Comparison of ENCODE assay signal across 21 cellular contexts in genomic region chr9:1775230-1775629, GRCh38.
DNase-seq lines count a peak whose midpoint lies in the region; ATAC-seq and TF ChIP-seq lines count a peak whose summit lies in the region.
"Had no signal": no experiment of that assay in that cellular context is flagged by ENCODE, and none has a peak within 500 bp of the region (broad histone marks: within the 10 kb centered on the region; RNA-seq: fewer than 3 reads in every experiment).

No MANE protein-coding gene starts in this region.

- no peak overlapping the region for H3K27ac Mint-ChIP-seq in neural progenitor cell
- H3K27ac Mint-ChIP-seq: CD8-positive, alpha-beta T cell had no signal

- peaks cover 2% of the 10 kb centered on the region for H3K27me3 Mint-ChIP-seq in neural progenitor cell (ENCODE audit: insufficient read depth, low read depth)

- H3K36me3 ChIP-seq in H7 (replicated peaks; ENCODE audit: control insufficient read depth, insufficient read depth, low read length) (no peaks in the 10 kb centered on the region), neural progenitor cell (no peaks in the 10 kb centered on the region)
- H3K36me3 ChIP-seq: BLaER1 treated with 17β-estradiol and CSF1 and Interleukin-3, amounts not matched to agents 10 nM and 100 nM; MG63; SJSA1 had no signal

- H3K27me3 ChIP-seq in H7 (ENCODE audit: control insufficient read depth, insufficient read depth, low read length) (no peaks in the 10 kb centered on the region), neural progenitor cell (no peaks in the 10 kb centered on the region), right cardiac atrium (ENCODE audit: control insufficient read depth, insufficient read depth) (no peaks in the 10 kb centered on the region)
- H3K27me3 ChIP-seq: BLaER1 treated with 17β-estradiol and CSF1 and Interleukin-3, amounts not matched to agents 10 nM and 100 nM; MG63; SJSA1 had no signal

- no peaks in the 10 kb centered on the region for H3K9me3 Mint-ChIP-seq in neural progenitor cell

- no peak overlapping the region for H2AFZ ChIP-seq in neural progenitor cell (replicated peaks)

- DNase-seq in H7, result peak; percentile 20
- peak; percentile 36 for DNase-seq in iPS DF 4.7 (ENCODE audit: extremely low read depth, low spot score)
- peak; percentile 31 for DNase-seq in neural progenitor cell (ENCODE audit: low spot score)
- DNase-seq in RPMI8226, result no peak
- no peak for DNase-seq in posterior vena cava (ENCODE audit: low spot score)
- DNase-seq in right cardiac atrium, result no peak
- DNase-seq: 8988T; CD8-positive, alpha-beta T cell; MG63; NCI-H1436 treated with DMSO at 0.1 percent for 48 hours; NCI-H2029; NCI-H345; NCI-H524; NCI-H82; OCI-M1 had no signal

- H3K4me1 ChIP-seq in neural progenitor cell (peaks cover 34% of the 10 kb centered on the region), right cardiac atrium (ENCODE audit: control insufficient read depth, insufficient read depth, low read length) (no peaks in the 10 kb centered on the region)
- H3K4me1 ChIP-seq: BLaER1 treated with 17β-estradiol and CSF1 and Interleukin-3, amounts not matched to agents 10 nM and 100 nM; SJSA1 had no signal

- ATAC-seq in right cardiac atrium, result no peak
- ATAC-seq: CD8-positive, alpha-beta T cell; HCT116; K562; Right ventricle myocardium inferior had no signal

- H3K4me3 ChIP-seq in H7 (ENCODE audit: insufficient read depth, low read depth, low read length) (no peak overlapping the region), neural progenitor cell (peak overlapping the region; percentile 1), right cardiac atrium (ENCODE audit: low read length) (no peak overlapping the region)
- H3K4me3 ChIP-seq: BLaER1 treated with 17β-estradiol and CSF1 and Interleukin-3, amounts not matched to agents 10 nM and 100 nM; K562; MG63; SJSA1 had no signal

- no peaks in the 10 kb centered on the region for H3K36me3 Mint-ChIP-seq in neural progenitor cell
- H3K36me3 Mint-ChIP-seq: CD8-positive, alpha-beta T cell had no signal

- no peak overlapping the region for H3K4me3 Mint-ChIP-seq in neural progenitor cell
- H3K4me3 Mint-ChIP-seq: CD8-positive, alpha-beta T cell had no signal

- H3F3A ChIP-seq in neural progenitor cell (ENCODE audit: low read depth), result peaks cover 3% of the 10 kb centered on the region

- H3K27ac ChIP-seq in VCaP, result peak overlapping the region; percentile 33; the same call in 1 of the 2 replicates
- peak overlapping the region; percentile 57 for H3K27ac ChIP-seq in neural progenitor cell
- H3K27ac ChIP-seq in right cardiac atrium (ENCODE audit: low read length), result no peak overlapping the region
- H3K27ac ChIP-seq: BLaER1 treated with 17β-estradiol and CSF1 and Interleukin-3, amounts not matched to agents 10 nM and 100 nM; SJSA1 had no signal

- TF ChIP-seq CTCF in VCaP (conservative IDR thresholded peaks at IDR 0.05) (no peak), neural progenitor cell (IDR thresholded peaks at IDR 0.05) (no peak)

- intact Hi-C loops in posterior vena cava (cut with DNase I) (no loop called here), right cardiac atrium (cut with DNase I) (no loop called here)

- peak overlapping the region; percentile 65 for H3K4me2 ChIP-seq in neural progenitor cell
- H3K4me2 ChIP-seq: BLaER1 treated with 17β-estradiol and CSF1 and Interleukin-3, amounts not matched to agents 10 nM and 100 nM had no signal

- H3K9me3 ChIP-seq in neural progenitor cell (ENCODE audit: low read depth) (no peaks in the 10 kb centered on the region), right cardiac atrium (ENCODE audit: control insufficient read depth, low read length) (no peaks in the 10 kb centered on the region)
- H3K9me3 ChIP-seq: MG63, SJSA1 had no signal

- no peaks in the 10 kb centered on the region for H4K20me1 ChIP-seq in neural progenitor cell (ENCODE audit: low read depth)
- H4K20me1 ChIP-seq: BLaER1 treated with 17β-estradiol and CSF1 and Interleukin-3, amounts not matched to agents 10 nM and 100 nM had no signal

- H3K79me2 ChIP-seq in neural progenitor cell (ENCODE audit: low read depth), result no peaks in the 10 kb centered on the region

- peaks cover 12% of the 10 kb centered on the region for H3K4me1 Mint-ChIP-seq in neural progenitor cell

- no peak overlapping the region for H3K9ac ChIP-seq in neural progenitor cell
- H3K9ac ChIP-seq: BLaER1 treated with 17β-estradiol and CSF1 and Interleukin-3, amounts not matched to agents 10 nM and 100 nM had no signal

Comparison
In these comparisons a context has a peak if more than half of its experiments do, and no peak if none do; other contexts are left out.
1. DNase-seq: peak in H7 (single experiment), iPS DF 4.7 (single experiment) and neural progenitor cell (single experiment); none in RPMI8226 (single experiment), posterior vena cava (single experiment) and right cardiac atrium (0 of 3).